ENCODE assay signal across 1 cellular context in genomic region chr5:157306690-157307089, GRCh38.
TF ChIP-seq lines count a peak whose summit lies in the region.

No MANE protein-coding gene starts in this region.

TF ChIP-seq in GM23338, 12 proteins besides CTCF, POLR2A, EP300 and RAD21 (continued from another document):
- TF ChIP-seq REST (IDR thresholded peaks at IDR 0.05; ENCODE audit: unreplicated experiment) (no peak), EZH2 (IDR thresholded peaks at IDR 0.05; ENCODE audit: low read depth, unreplicated experiment) (no peak)
